Comparison of ENCODE assay signal across 12 cellular contexts in the genomic region with DNA sequence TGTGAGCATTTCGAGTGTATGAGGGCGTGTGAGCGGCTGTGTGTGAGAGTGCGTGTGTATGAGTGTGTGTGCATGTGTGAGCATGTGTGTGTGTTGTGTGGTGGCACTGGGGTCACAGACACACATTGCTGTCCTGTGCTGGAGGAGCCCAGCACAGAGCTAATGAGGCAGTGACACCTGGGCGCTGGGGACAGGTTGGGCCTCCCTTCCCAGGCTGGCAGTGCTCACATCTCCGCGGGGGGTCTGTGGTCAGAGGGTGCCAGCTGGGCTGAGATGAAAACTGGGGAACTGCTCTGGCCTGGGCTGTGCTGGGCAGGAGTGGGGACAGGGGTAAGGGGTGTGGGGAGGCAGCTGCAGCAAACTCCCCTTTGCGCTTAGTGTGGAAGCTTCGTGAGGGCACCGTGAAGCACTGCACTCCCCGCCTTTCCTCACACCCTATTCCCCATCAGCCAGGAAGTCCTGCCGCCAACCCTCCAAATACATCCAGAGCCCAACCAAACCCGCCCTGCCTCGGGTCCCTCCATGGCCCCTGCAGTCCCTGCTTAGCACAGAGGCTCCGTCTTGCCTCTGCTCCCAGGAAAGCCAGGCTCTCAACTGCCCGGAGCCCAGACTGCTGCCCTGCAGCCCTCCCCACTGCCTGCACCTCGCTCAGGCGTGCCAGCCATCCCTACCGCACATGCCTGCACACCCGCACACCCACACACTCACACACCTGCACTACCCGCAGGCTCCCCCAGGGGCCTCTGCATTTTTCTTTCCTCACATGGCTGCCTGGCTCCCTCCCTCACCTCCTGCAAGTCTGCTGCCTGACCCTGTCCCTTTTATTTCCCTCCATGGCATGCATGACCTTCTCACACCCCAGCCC.
A peak's percentile ranks its signal among the peaks of the same experiment; 100 is the strongest.
DNase-seq lines count a peak whose midpoint lies in the region; ATAC-seq and TF ChIP-seq lines count a peak whose summit lies in the region.
"Had no signal": no experiment of that assay in that cellular context is flagged by ENCODE, and none has a peak within 500 bp of the region (broad histone marks: within the 10 kb centered on the region; RNA-seq: fewer than 3 reads in every experiment).

No MANE protein-coding gene starts in this region.

- no peaks in the 10 kb centered on the region for H3K36me3 ChIP-seq in DOHH2 (ENCODE audit: control insufficient read depth, low read length)

- no peaks in the 10 kb centered on the region for H4K20me1 ChIP-seq in DOHH2 (ENCODE audit: control insufficient read depth, insufficient read depth, low read depth, low read length)

- no peak overlapping the region for H3K4me2 ChIP-seq in DOHH2 (ENCODE audit: low read length)

- H3K4me1 ChIP-seq in DOHH2 (ENCODE audit: control insufficient read depth, low read length) = peaks cover 28% of the 10 kb centered on the region
- H3K4me1 ChIP-seq: psoas muscle had no signal

- peaks cover 7% of the 10 kb centered on the region; the same call in 1 of the 2 replicates for H3K27me3 ChIP-seq in DOHH2 (ENCODE audit: control insufficient read depth, low read length)

- ATAC-seq in GM18909 (IDR thresholded peaks at IDR 0.05; ENCODE audit: poor library complexity, unreplicated experiment) = peak; percentile 44
- no peak for ATAC-seq in GM19463 (IDR thresholded peaks at IDR 0.05; ENCODE audit: unreplicated experiment)
- ATAC-seq in GM18511 (IDR thresholded peaks at IDR 0.05; ENCODE audit: unreplicated experiment) = no peak
- ATAC-seq: psoas muscle, T-helper 17 cell had no signal

- no peak overlapping the region for H3K4me3 ChIP-seq in DOHH2 (ENCODE audit: low read length)
- H3K4me3 ChIP-seq in astrocyte of the spinal cord (ENCODE audit: low read depth, low read length) = no peak overlapping the region
- H3K4me3 ChIP-seq: psoas muscle had no signal

- in situ Hi-C loops in astrocyte of the spinal cord (cut with HindIII; ENCODE audit: low sequenced_read_pairs) = no loop called here

- no peak overlapping the region for H3K27ac ChIP-seq in DOHH2 (ENCODE audit: low read depth, low read length)
- H3K27ac ChIP-seq: psoas muscle had no signal

- H3F3A ChIP-seq in DOHH2 (ENCODE audit: control insufficient read depth, insufficient read depth) = no peaks in the 10 kb centered on the region

- H3K9me3 ChIP-seq in DOHH2 (ENCODE audit: control insufficient read depth, insufficient read depth, low read length) = no peaks in the 10 kb centered on the region
- H3K9me3 ChIP-seq: psoas muscle had no signal

- no peaks in the 10 kb centered on the region for H3K79me2 ChIP-seq in DOHH2 (ENCODE audit: control insufficient read depth, low read length)

- DNase-seq in astrocyte of the spinal cord (ENCODE audit: low read depth, low spot score) (no peak), mesenteric fat pad (ENCODE audit: low spot score) (peak; percentile 88), cerebellar cortex (ENCODE audit: low spot score) (no peak)
- DNase-seq: activated gamma-delta T cell treated with Interleukin-2 at 50 U/mL for 16 hours, kidney glomerular epithelial cell, NCI-H510A, psoas muscle, T-helper 17 cell had no signal

- TF ChIP-seq CTCF in DOHH2 (IDR thresholded peaks at IDR 0.05; ENCODE audit: low read depth, low read length, poor library complexity, severe bottlenecking) = peak; percentile 45
- TF ChIP-seq CTCF in astrocyte of the spinal cord (IDR thresholded peaks at IDR 0.05; ENCODE audit: low read depth, low read length) = peak; percentile 29

- H3K9me2 ChIP-seq in DOHH2 (replicated peaks; ENCODE audit: control insufficient read depth, low read length) = no peaks in the 10 kb centered on the region
